Comparison of ENCODE assay signal across 12 cellular contexts in the genomic region with DNA sequence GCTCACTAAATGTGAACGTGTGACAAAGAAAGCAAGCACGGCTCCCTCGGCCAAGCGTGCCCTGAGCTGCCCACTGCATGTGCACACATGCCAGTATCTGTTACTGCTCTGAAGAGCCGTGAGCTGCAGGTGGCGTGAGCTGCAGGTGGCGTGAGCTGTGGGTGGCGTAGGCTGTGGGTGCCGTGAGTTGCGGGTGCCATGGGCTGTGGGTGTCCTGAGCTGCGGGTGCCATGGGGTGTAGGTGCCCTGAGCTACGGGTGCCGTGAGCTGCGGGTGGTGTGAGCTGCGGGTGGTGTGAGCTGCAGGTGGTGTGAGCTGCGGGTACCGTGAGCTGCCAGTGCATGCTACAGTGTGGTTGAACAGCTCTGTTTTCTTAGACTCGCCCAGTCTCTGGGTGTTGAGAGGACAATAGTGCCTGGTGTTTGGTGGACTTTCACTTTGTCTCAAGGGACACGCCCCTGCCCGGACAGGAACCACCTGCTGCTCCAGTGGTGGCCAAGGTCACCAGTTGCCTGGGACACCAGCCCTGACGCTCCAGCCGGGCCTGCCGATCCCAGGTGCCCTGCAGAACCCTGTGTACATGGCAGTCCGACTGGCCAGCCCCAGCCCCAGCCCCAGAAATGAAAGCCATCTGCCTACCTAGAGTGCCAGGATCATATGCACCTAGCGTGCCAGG. TPM values are rescaled to one million over a fixed set of nuclear protein-coding genes. Genes with fewer than 3 reads are reported as not detected.
DNase-seq lines count a peak whose midpoint lies in the region; ATAC-seq and TF ChIP-seq lines count a peak whose summit lies in the region.
"Had no signal": no experiment of that assay in that cellular context is flagged by ENCODE, and none has a peak within 500 bp of the region (broad histone marks: within the 10 kb centered on the region; RNA-seq: fewer than 3 reads in every experiment).

No MANE protein-coding gene starts in this region.

- H3K36me3 ChIP-seq in breast epithelium (no peaks in the 10 kb centered on the region), mucosa of descending colon (ENCODE audit: low read depth) (no peaks in the 10 kb centered on the region), spleen (no peaks in the 10 kb centered on the region)

- H3K27ac ChIP-seq in breast epithelium, result no peak overlapping the region
- H3K27ac ChIP-seq in spleen, result peak overlapping the region in 2 of 8 donors; percentile 36 to 38

- no peak for TF ChIP-seq CTCF in breast epithelium (IDR thresholded peaks at IDR 0.05)
- TF ChIP-seq CTCF in mucosa of descending colon (IDR thresholded peaks at IDR 0.05), result no peak
- TF ChIP-seq CTCF in spleen (IDR thresholded peaks at IDR 0.05 in 8 of 11, conservative IDR thresholded peaks at IDR 0.05 in 3 of 11), result no peak

- TF ChIP-seq POLR2A in breast epithelium (IDR thresholded peaks at IDR 0.05), result no peak
- TF ChIP-seq POLR2A in spleen (IDR thresholded peaks at IDR 0.05), result no peak

- H3K4me3 ChIP-seq in breast epithelium, result peak overlapping the region in 2 of 3 donors; percentile 38 to 59
- H3K4me3 ChIP-seq in mucosa of descending colon, result no peak overlapping the region
- H3K4me3 ChIP-seq in spleen, result peak overlapping the region in 2 of 8 donors; percentile 32 to 54

- DNase-seq in DMS53 (lab: John Stamatoyannopoulos, UW), result peak; percentile 95
- peak; percentile 68 for DNase-seq in NCI-H2107 treated with DMSO at 0.1 percent for 48 hours (lab: John Stamatoyannopoulos, UW; ENCODE audit: unreplicated experiment)
- no peak for DNase-seq in breast epithelium (ENCODE audit: low spot score in 2 of 2)
- DNase-seq in mucosa of descending colon, result peak; percentile 75 to 85 (median 82)
- no peak for DNase-seq in foreskin melanocyte
- DNase-seq in spleen, result no peak
- DNase-seq in activated naive CD4-positive, alpha-beta T cell treated with Interleukin-2 at 50 U/mL for 16 hours, result no peak
- DNase-seq: islet precursor cell; stimulated activated CD4-positive, alpha-beta T cell treated with anti-CD3 and anti-CD28 coated beads, Interleukin-4, amount 100 ng/mL, for 24 hours had no signal

- intact Hi-C loops in breast epithelium (cut with DNase I; ENCODE audit: low total_unique reads), result no loop called here
- intact Hi-C loops in mucosa of descending colon (cut with DNase I, micrococcal nuclease), result no loop called here
- intact Hi-C loops in spleen (cut with DNase I; ENCODE audit: low total_unique reads), result no loop called here

- peak; percentile 91 for ATAC-seq in mucosa of descending colon
- ATAC-seq in GM18861 (IDR thresholded peaks at IDR 0.05; ENCODE audit: unreplicated experiment), result no peak
- ATAC-seq: activated CD4-positive, CD25-positive, alpha-beta regulatory T cell treated with anti-CD3 and anti-CD28 coated beads, Interleukin-2, amount 50 U/mL, for 24 hours had no signal

- WGBS in spleen, 5 donors, result 61 to 67% (median 65%) methylated on average over 16 to 25 of the region's 25 CpGs

- no peaks in the 10 kb centered on the region for H3K27me3 ChIP-seq in breast epithelium
- peaks cover 0 to 7% (median 0%) of the 10 kb centered on the region in 7 donors for H3K27me3 ChIP-seq in spleen (replicated peaks in 1 of 7)

- H3K4me1 ChIP-seq in breast epithelium (no peaks in the 10 kb centered on the region), mucosa of descending colon (ENCODE audit: low read depth) (peaks cover 9% of the 10 kb centered on the region), spleen (peaks cover 0 to 16% (median 9%) of the 10 kb centered on the region in 6 donors)

- H3K9me3 ChIP-seq in breast epithelium, result no peaks in the 10 kb centered on the region
- H3K9me3 ChIP-seq in mucosa of descending colon, result no peaks in the 10 kb centered on the region
- no peaks in the 10 kb centered on the region for H3K9me3 ChIP-seq in spleen

RNA-seq across cellular contexts. Expression of a gene that starts 6.7 kb away (rescaled TPM):
- not detected for total RNA-seq in breast epithelium
- under 1 TPM; 0.19 to 0.93 (median 0.48) TPM for total RNA-seq in mucosa of descending colon
- total RNA-seq in spleen, result under 1 TPM in 5 of 7 donors, not detected in 2; 0.03 to 0.15 (median 0.10) TPM
- under 1 TPM; 0.10 to 0.20 (median 0.13) TPM for polyA plus RNA-seq in spleen
- total RNA-seq: RPMI7951 had no signal

RNA-seq across cellular contexts. Expression of a gene that starts 30.2 kb away (rescaled TPM):
- total RNA-seq in breast epithelium (10 to 100 TPM in 1 of 3 donors, 1 to 10 TPM in 2; 5.6 to 19.0 (median 8.6) TPM), mucosa of descending colon (10 to 100 TPM in 1 of 3 donors, 1 to 10 TPM in 2; 2.4 to 15.0 (median 4.2) TPM), spleen (10 to 100 TPM in 5 of 7 donors, 1 to 10 TPM in 2; 9.5 to 27.9 (median 14.3) TPM)
- 10 to 100 TPM in 1 of 3 donors, 1 to 10 TPM in 2; 4.5 to 20.5 (median 9.3) TPM for polyA plus RNA-seq in spleen

RNA-seq across cellular contexts. Expression of a gene that starts 51.5 kb away (rescaled TPM):
- 1 to 10 TPM; 5.6 to 8.8 (median 6.2) TPM for total RNA-seq in breast epithelium
- total RNA-seq in mucosa of descending colon, result 1 to 10 TPM; 6.1 to 8.1 (median 7.1) TPM
- total RNA-seq in spleen, result 10 to 100 TPM; 13.2 to 20.3 (median 19.2) TPM
- polyA plus RNA-seq in spleen, result 10 to 100 TPM; 12.3 to 15.3 (median 14.2) TPM

Comparison
In these comparisons a context has a peak if more than half of its experiments do, and no peak if none do; other contexts are left out.
1. DNase-seq: peak in DMS53 (single experiment), NCI-H2107 treated with DMSO at 0.1 percent for 48 hours (single experiment) and mucosa of descending colon (3 of 3); none in breast epithelium (0 of 2), foreskin melanocyte (single experiment), spleen (single experiment) and activated naive CD4-positive, alpha-beta T cell treated with Interleukin-2 at 50 U/mL for 16 hours (single experiment).